ENCODE assay signal across 16 cellular contexts in the genomic region with DNA sequence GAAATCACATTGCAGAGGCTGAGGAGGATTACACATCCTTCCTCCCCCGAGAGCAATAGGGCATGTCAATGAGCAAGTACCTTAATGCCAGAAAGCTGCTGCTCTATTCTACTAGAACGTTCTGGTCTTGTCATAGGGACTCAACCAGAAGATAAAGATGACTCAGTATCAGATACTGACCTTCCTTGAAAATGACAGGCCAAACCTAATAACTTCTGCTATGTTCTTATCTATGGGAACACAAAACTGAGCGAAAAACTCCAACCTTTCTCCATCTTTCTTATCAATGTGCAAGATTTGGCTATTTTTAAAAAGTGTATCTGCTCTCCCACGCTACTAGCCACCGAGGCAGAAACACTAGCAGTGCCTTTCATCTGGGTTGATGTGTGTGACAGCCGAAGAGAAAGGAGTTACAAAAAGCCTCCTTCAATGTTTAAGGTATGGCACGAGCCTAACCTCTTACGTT.
"Had no signal": no experiment of that assay in that cellular context is flagged by ENCODE, and none has a peak within 500 bp of the region (broad histone marks: within the 10 kb centered on the region; RNA-seq: fewer than 3 reads in every experiment).

No MANE protein-coding gene starts in this region.

- H3K9me3 Mint-ChIP-seq: activated CD4-positive, alpha-beta T cell treated with anti-CD3 and anti-CD28 coated beads, Interleukin-2, amount 10 ng/mL, durations not matched to agents 24 days and 14 days; activated naive CD4-positive, alpha-beta T cell treated with anti-CD3 and anti-CD28 coated beads for 36 hours; activated T-cell treated with anti-CD3 and anti-CD28 coated beads, Interleukin-2, amount 50 U/mL, for 4 hours; natural killer cell; stimulated activated naive B cell treated with anti-CD40 and anti-IgM and Interleukin-4, amounts not matched to agents 10 μg/mL and 1 μg/mL and 100 μg/mL, for 72 hours; T-helper 2 cell treated with Interferon-gamma antibody and Interleukin-4, amounts not matched to agents 5 μg/mL and 100 μg/mL, for 36 hours had no signal

- H2AFZ ChIP-seq: parathyroid adenoma had no signal

- H3K27me3 Mint-ChIP-seq: brain; stimulated activated naive B cell treated with anti-CD40 and anti-IgM and Interleukin-4, amounts not matched to agents 10 μg/mL and 1 μg/mL and 100 μg/mL, for 72 hours had no signal

- H3K36me3 Mint-ChIP-seq: brain, natural killer cell had no signal

- H3K27me3 ChIP-seq: dorsolateral prefrontal cortex, heart left ventricle had no signal

- H3K9ac ChIP-seq: parathyroid adenoma had no signal

- H3K36me3 ChIP-seq: neutrophil had no signal

- H3K27ac Mint-ChIP-seq: activated CD4-positive, alpha-beta T cell treated with anti-CD3 and anti-CD28 coated beads, Interleukin-2, amount 10 ng/mL, durations not matched to agents 24 days and 14 days; activated naive CD4-positive, alpha-beta T cell treated with anti-CD3 and anti-CD28 coated beads for 36 hours; natural killer cell; stimulated activated naive B cell treated with anti-CD40 and anti-IgM and Interleukin-4, amounts not matched to agents 10 μg/mL and 1 μg/mL and 100 μg/mL, for 72 hours; T-helper 2 cell treated with Interferon-gamma antibody and Interleukin-4, amounts not matched to agents 5 μg/mL and 100 μg/mL, for 36 hours had no signal

- H3K9me3 ChIP-seq: heart left ventricle, neutrophil had no signal

- H3K4me3 ChIP-seq: dorsolateral prefrontal cortex, heart left ventricle had no signal

- H3K4me3 Mint-ChIP-seq: activated CD4-positive, alpha-beta T cell treated with anti-CD3 and anti-CD28 coated beads, Interleukin-2, amount 10 ng/mL, durations not matched to agents 24 days and 14 days; activated naive CD4-positive, alpha-beta T cell treated with anti-CD3 and anti-CD28 coated beads for 36 hours; activated T-cell treated with anti-CD3 and anti-CD28 coated beads, Interleukin-2, amount 50 U/mL, for 4 hours; natural killer cell; stimulated activated naive B cell treated with anti-CD40 and anti-IgM and Interleukin-4, amounts not matched to agents 10 μg/mL and 1 μg/mL and 100 μg/mL, for 72 hours; T-helper 2 cell treated with Interferon-gamma antibody and Interleukin-4, amounts not matched to agents 5 μg/mL and 100 μg/mL, for 36 hours had no signal

- ATAC-seq: activated T-cell treated with anti-CD3 and anti-CD28 coated beads, Interleukin-2, amount 50 U/mL, for 4 hours; heart left ventricle; natural killer cell; sciatic nerve; stimulated activated naive B cell treated with anti-CD40 and anti-IgM and Interleukin-4, amounts not matched to agents 10 μg/mL and 1 μg/mL and 100 μg/mL, for 72 hours had no signal

- DNase-seq: activated CD4-positive, alpha-beta T cell treated with anti-CD3 and anti-CD28 coated beads, Interleukin-2, amount 10 ng/mL, durations not matched to agents 24 days and 14 days; activated CD8-positive, alpha-beta memory T cell treated with anti-CD3 and anti-CD28 coated beads, Interleukin-2, amount 50 U/mL, for 4 hours; activated naive CD4-positive, alpha-beta T cell treated with anti-CD3 and anti-CD28 coated beads for 36 hours; activated T-cell treated with anti-CD3 and anti-CD28 coated beads, Interleukin-2, amount 50 U/mL, for 4 hours; central memory CD4-positive, alpha-beta T cell; dorsolateral prefrontal cortex; foreskin melanocyte; heart left ventricle; mesendoderm; natural killer cell; stimulated activated naive B cell treated with anti-CD40 and anti-IgM and Interleukin-4, amounts not matched to agents 10 μg/mL and 1 μg/mL and 100 μg/mL, for 72 hours had no signal

- H3K27ac ChIP-seq: dorsolateral prefrontal cortex, neutrophil, parathyroid adenoma had no signal
